Comparison of ENCODE assay signal across 22 cellular contexts in the genomic region with DNA sequence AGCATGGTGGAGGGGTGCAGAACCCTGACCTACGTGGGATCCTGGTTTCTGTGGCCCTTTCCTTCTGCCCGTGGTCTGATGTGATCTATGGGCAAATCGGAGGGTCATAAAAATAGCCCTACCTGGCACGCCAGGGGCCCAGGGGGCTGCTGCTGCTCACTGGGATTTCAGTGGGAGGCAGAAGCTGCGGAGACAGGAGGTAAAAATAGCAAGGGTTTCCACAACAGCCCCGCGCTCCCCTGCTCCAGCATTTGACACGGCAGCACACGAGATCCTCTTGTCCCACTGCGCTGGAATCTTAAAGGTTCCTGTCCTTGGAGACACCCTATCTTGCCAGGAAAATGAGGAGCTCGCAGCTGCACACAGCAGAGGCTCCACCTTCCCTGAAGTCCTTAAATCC.
DNase-seq lines count a peak whose midpoint lies in the region; ATAC-seq and TF ChIP-seq lines count a peak whose summit lies in the region.
"Had no signal": no experiment of that assay in that cellular context is flagged by ENCODE, and none has a peak within 500 bp of the region (broad histone marks: within the 10 kb centered on the region; RNA-seq: fewer than 3 reads in every experiment).

No MANE protein-coding gene starts in this region.

- TF ChIP-seq EP300 in neural cell (conservative IDR thresholded peaks at IDR 0.05; ENCODE audit: poor library complexity, severe bottlenecking) = no peak

- H3F3A ChIP-seq in neural cell (ENCODE audit: insufficient read depth, low read length, poor library complexity, severe bottlenecking) = no peaks in the 10 kb centered on the region

- H4K20me1 ChIP-seq in neural cell (ENCODE audit: insufficient read depth) = no peaks in the 10 kb centered on the region

- H3K9ac ChIP-seq in neural cell (ENCODE audit: low read length) = peak overlapping the region; percentile 10
- H3K9ac ChIP-seq: BLaER1 had no signal

- H3K27me3 ChIP-seq in lower lobe of right lung (ENCODE audit: low read depth) (peaks cover 6% of the 10 kb centered on the region), neural cell (ENCODE audit: insufficient read depth, low read depth, low read length) (no peaks in the 10 kb centered on the region)

- H3K27ac ChIP-seq in lower lobe of right lung (no peak overlapping the region), neural cell (ENCODE audit: low read length) (peak overlapping the region; percentile 90)
- H3K27ac ChIP-seq: BLaER1 had no signal

- ATAC-seq in Right ventricle myocardium inferior = no peak
- no peak for ATAC-seq in left cardiac atrium
- no peak for ATAC-seq in lower lobe of right lung
- ATAC-seq: GM12878 had no signal

- H3K4me1 ChIP-seq in lower lobe of right lung = no peaks in the 10 kb centered on the region
- H3K4me1 ChIP-seq: BE2C had no signal

- no peaks in the 10 kb centered on the region for H3K9me3 ChIP-seq in lower lobe of right lung
- H3K9me3 ChIP-seq in neural cell (ENCODE audit: low read length) = no peaks in the 10 kb centered on the region
- H3K9me3 ChIP-seq: BE2C, BLaER1 had no signal

- DNase-seq in Right ventricle myocardium inferior (ENCODE audit: missing footprints) (peak; percentile 8), left cardiac atrium (no peak), lower lobe of right lung (peak; percentile 8)
- no peak for DNase-seq in activated CD4-positive, alpha-beta T cell treated with anti-CD3 and anti-CD28 coated beads for 4 hours
- DNase-seq in effector CD4-positive, alpha-beta T cell = no peak
- DNase-seq: 8988T; ACHN; BE2C; C1 segment of cervical spinal cord; CD4-positive, alpha-beta memory T cell; CD4-positive, CD25-positive, alpha-beta regulatory T cell; CD8-positive, alpha-beta memory T cell; COR-L47; DMS 273 treated with DMSO at 0.1 percent for 48 hours; DMS153; DMS53; DND-41; EL; GDM1 had no signal

- TF ChIP-seq RAD21 in neural cell (conservative IDR thresholded peaks at IDR 0.05) = no peak

- H2AFZ ChIP-seq in neural cell (ENCODE audit: low read depth, low read length) = no peak overlapping the region

- H3K9me2 ChIP-seq in neural cell (ENCODE audit: insufficient read depth, low read length) = no peaks in the 10 kb centered on the region

- H3K4me3 ChIP-seq in lower lobe of right lung = no peak overlapping the region
- H3K4me3 ChIP-seq in neural cell (ENCODE audit: low read length) = no peak overlapping the region
- H3K4me3 ChIP-seq: BLaER1, GM12878 had no signal

- no peak for TF ChIP-seq CTCF in lower lobe of right lung (IDR thresholded peaks at IDR 0.05)
- TF ChIP-seq CTCF in neural cell (IDR thresholded peaks at IDR 0.05; ENCODE audit: poor library complexity, severe bottlenecking) = no peak

- peaks cover 18% of the 10 kb centered on the region for H3K79me2 ChIP-seq in neural cell (replicated peaks; ENCODE audit: insufficient read depth, low read length)

- H3K4me2 ChIP-seq in neural cell (ENCODE audit: low read length) = no peak overlapping the region

- H3K36me3 ChIP-seq in lower lobe of right lung (no peaks in the 10 kb centered on the region), neural cell (ENCODE audit: insufficient read depth, low read length) (no peaks in the 10 kb centered on the region)
- H3K36me3 ChIP-seq: BE2C, BLaER1 had no signal

- intact Hi-C loops in Right ventricle myocardium inferior (cut with DNase I) = no loop called here
- intact Hi-C loops in left cardiac atrium (cut with DNase I) = no loop called here
- intact Hi-C loops in lower lobe of right lung (cut with DNase I) = no loop called here

TF ChIP-seq in neural cell, 6 proteins besides CTCF, POLR2A, EP300 and RAD21:
- TF ChIP-seq POLR2AphosphoS5 (IDR thresholded peaks at IDR 0.05) (no peak), MXI1 (conservative IDR thresholded peaks at IDR 0.05; ENCODE audit: poor library complexity, severe bottlenecking) (no peak), SMC3 (conservative IDR thresholded peaks at IDR 0.05; ENCODE audit: poor library complexity) (no peak), EZH2 (IDR thresholded peaks at IDR 0.05; ENCODE audit: borderline replicate concordance, insufficient read depth, low read length, poor library complexity, severe bottlenecking) (no peak), TAF1 (IDR thresholded peaks at IDR 0.05; ENCODE audit: low read depth) (no peak)
- TF ChIP-seq, protein P1, sequence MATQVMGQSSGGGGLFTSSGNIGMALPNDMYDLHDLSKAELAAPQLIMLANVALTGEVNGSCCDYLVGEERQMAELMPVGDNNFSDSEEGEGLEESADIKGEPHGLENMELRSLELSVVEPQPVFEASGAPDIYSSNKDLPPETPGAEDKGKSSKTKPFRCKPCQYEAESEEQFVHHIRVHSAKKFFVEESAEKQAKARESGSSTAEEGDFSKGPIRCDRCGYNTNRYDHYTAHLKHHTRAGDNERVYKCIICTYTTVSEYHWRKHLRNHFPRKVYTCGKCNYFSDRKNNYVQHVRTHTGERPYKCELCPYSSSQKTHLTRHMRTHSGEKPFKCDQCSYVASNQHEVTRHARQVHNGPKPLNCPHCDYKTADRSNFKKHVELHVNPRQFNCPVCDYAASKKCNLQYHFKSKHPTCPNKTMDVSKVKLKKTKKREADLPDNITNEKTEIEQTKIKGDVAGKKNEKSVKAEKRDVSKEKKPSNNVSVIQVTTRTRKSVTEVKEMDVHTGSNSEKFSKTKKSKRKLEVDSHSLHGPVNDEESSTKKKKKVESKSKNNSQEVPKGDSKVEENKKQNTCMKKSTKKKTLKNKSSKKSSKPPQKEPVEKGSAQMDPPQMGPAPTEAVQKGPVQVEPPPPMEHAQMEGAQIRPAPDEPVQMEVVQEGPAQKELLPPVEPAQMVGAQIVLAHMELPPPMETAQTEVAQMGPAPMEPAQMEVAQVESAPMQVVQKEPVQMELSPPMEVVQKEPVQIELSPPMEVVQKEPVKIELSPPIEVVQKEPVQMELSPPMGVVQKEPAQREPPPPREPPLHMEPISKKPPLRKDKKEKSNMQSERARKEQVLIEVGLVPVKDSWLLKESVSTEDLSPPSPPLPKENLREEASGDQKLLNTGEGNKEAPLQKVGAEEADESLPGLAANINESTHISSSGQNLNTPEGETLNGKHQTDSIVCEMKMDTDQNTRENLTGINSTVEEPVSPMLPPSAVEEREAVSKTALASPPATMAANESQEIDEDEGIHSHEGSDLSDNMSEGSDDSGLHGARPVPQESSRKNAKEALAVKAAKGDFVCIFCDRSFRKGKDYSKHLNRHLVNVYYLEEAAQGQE (IDR thresholded peaks at IDR 0.05; ENCODE audit: borderline replicate concordance) = no peak
TF ChIP-seq in neural cell: peak in this region for 0.

Comparison
In these comparisons a context has a peak if more than half of its experiments do, and no peak if none do; other contexts are left out.
1. DNase-seq: peak in Right ventricle myocardium inferior (single experiment) and lower lobe of right lung (single experiment); none in left cardiac atrium (single experiment), activated CD4-positive, alpha-beta T cell treated with anti-CD3 and anti-CD28 coated beads for 4 hours (0 of 2) and effector CD4-positive, alpha-beta T cell (single experiment).